ENCODE assay signal across 23 cellular contexts in genomic region chr3:133081016-133081415, GRCh38.
"Had no signal": no experiment of that assay in that cellular context is flagged by ENCODE, and none has a peak within 500 bp of the region (broad histone marks: within the 10 kb centered on the region; RNA-seq: fewer than 3 reads in every experiment).

No MANE protein-coding gene starts in this region.

- H3K27me3 ChIP-seq: stomach, suprapubic skin, testis, thyroid gland, tibial artery, tibial nerve, transverse colon, upper lobe of left lung, upper lobe of right lung, uterus, vagina had no signal

- H3K9me3 ChIP-seq: suprapubic skin, testis, thoracic aorta, thyroid gland, tibial artery, tibial nerve, transverse colon, upper lobe of left lung, upper lobe of right lung, uterus, vagina had no signal

- H3K27ac ChIP-seq: stomach, suprapubic skin, testis, thoracic aorta, thyroid gland, tibial artery, tibial nerve, transverse colon, upper lobe of left lung, upper lobe of right lung, uterus, vagina had no signal

- DNase-seq: stimulated activated CD4-positive, alpha-beta T cell treated with anti-CD3 and anti-CD28 coated beads, Interleukin-2, amount 100 ng/mL, for 48 hours; stimulated activated CD4-positive, alpha-beta T cell treated with anti-CD3 and anti-CD28 coated beads, Interleukin-4, amount 100 ng/mL, for 1 hour; stimulated activated CD4-positive, alpha-beta T cell treated with anti-CD3 and anti-CD28 coated beads, Interleukin-4, amount 100 ng/mL, for 24 hours; stimulated activated CD4-positive, alpha-beta T cell treated with anti-CD3 and anti-CD28 coated beads, Interleukin-4, amount 100 ng/mL, for 4 hours; stimulated activated CD8-positive, alpha-beta memory T cell treated with anti-CD3 and anti-CD28 coated beads, Interleukin-4, amount 100 ng/mL, for 48 hours; stimulated activated naive B cell treated with anti-CD40 and anti-IgM and Interleukin-4, amounts not matched to agents 10 μg/mL and 1 μg/mL and 100 μg/mL, for 72 hours; stimulated activated naive CD4-positive, alpha-beta T cell; stimulated activated naive CD4-positive, alpha-beta T cell treated with Interleukin-2 at 50 U/mL for 16 hours; stimulated activated naive CD8-positive, alpha-beta T cell treated with anti-CD3 and anti-CD28 coated beads, Interleukin-15, amount 100 ng/mL, for 72 hours; stimulated activated naive CD8-positive, alpha-beta T cell treated with anti-CD3 and anti-CD28 coated beads, Interleukin-15, Interleukin-2, amounts not matched to agents 100 U/mL and 50 U/mL, for 24 hours; stomach; substantia nigra; testis; thyroid gland; tibial artery; transverse colon; upper lobe of left lung; upper lobe of right lung; uterus had no signal

- H3K36me3 ChIP-seq: stomach, suprapubic skin, thoracic aorta, thyroid gland, tibial artery, tibial nerve, transverse colon, upper lobe of left lung, upper lobe of right lung, uterus, vagina had no signal

- H3K4me1 ChIP-seq: stomach, suprapubic skin, testis, thyroid gland, tibial nerve, transverse colon, upper lobe of left lung, upper lobe of right lung, uterus, vagina had no signal

- H3K4me3 ChIP-seq: stomach, suprapubic skin, testis, thoracic aorta, thyroid gland, tibial artery, tibial nerve, transverse colon, upper lobe of left lung, upper lobe of right lung, uterus, vagina had no signal
